Comparison of ENCODE assay signal across 23 cellular contexts in the genomic region with DNA sequence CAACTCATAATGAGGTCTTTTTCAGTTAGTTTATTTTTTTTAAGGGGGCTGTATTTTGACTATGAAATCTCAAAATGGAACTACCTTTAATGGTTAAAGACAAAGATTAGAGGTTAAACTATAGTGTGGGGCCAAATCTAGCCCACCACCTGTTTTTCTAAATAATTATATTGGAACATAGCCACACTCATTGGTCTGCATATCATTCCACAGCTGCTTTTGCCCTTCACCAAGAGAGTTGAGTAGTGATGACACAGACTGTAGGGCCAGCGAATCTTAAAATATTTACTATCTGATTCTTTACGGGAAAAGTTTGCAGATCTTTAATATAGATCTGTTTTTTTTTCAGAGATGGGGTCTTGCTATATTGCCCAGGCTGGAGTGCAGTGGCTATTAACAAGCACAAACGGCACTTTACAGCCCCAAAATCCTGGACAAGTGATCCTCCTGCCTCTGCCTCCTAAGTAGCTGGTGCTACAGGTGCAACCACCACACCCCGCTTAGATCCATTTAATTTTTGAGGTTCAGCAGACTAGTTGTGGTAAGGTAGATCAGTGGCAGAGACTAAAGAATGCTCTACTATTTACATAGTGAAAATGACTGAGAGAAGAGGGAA. TPM values are rescaled to one million over a fixed set of nuclear protein-coding genes. Genes with fewer than 3 reads are reported as not detected.
DNase-seq lines count a peak whose midpoint lies in the region; ATAC-seq, FAIRE-seq and TF ChIP-seq lines count a peak whose summit lies in the region.
"Had no signal": no experiment of that assay in that cellular context is flagged by ENCODE, and none has a peak within 500 bp of the region (broad histone marks: within the 10 kb centered on the region; RNA-seq: fewer than 3 reads in every experiment).

No MANE protein-coding gene starts in this region.

- peaks cover 4% of the 10 kb centered on the region for H3K36me3 Mint-ChIP-seq in activated CD4-positive, alpha-beta memory T cell treated with anti-CD3 and anti-CD28 coated beads for 36 hours
- H3K36me3 Mint-ChIP-seq in activated CD4-positive, alpha-beta memory T cell treated with anti-CD3 and anti-CD28 coated beads, Interleukin-2, amount 10 ng/mL, durations not matched to agents 7 days and 5 days (ENCODE audit: low read depth): peaks cover 35% of the 10 kb centered on the region
- H3K36me3 Mint-ChIP-seq in activated naive CD8-positive, alpha-beta T cell treated with anti-CD3 and anti-CD28 coated beads, Interleukin-2, amount 50 U/mL, for 24 hours (ENCODE audit: low read depth): peaks cover 15% of the 10 kb centered on the region
- no peaks in the 10 kb centered on the region for H3K36me3 Mint-ChIP-seq in natural killer cell

- no peak for DNase-seq in activated CD4-positive, alpha-beta memory T cell treated with anti-CD3 and anti-CD28 coated beads for 36 hours
- no peak for DNase-seq in activated CD4-positive, alpha-beta memory T cell treated with anti-CD3 and anti-CD28 coated beads, Interleukin-2, amount 10 ng/mL, durations not matched to agents 7 days and 5 days
- no peak for DNase-seq in GM12892 (ENCODE audit: insufficient read length)
- DNase-seq in activated naive CD8-positive, alpha-beta T cell treated with anti-CD3 and anti-CD28 coated beads, Interleukin-2, amount 50 U/mL, for 24 hours: no peak
- DNase-seq in natural killer cell: no peak
- DNase-seq in NCI-H2081 (lab: John Stamatoyannopoulos, UW): no peak
- DNase-seq: 8988T; activated CD4-positive, alpha-beta T cell treated with anti-CD3 and anti-CD28 coated beads for 1 hour; activated naive CD4-positive, alpha-beta T cell treated with Interleukin-2 at 50 U/mL for 16 hours; activated T-cell treated with anti-CD3 and anti-CD28 coated beads, Interleukin-2, amount 50 U/mL, for 1 hour; midbrain; NCI-H1417; NCI-H2029; NCI-H526; PC-3; stimulated activated naive CD4-positive, alpha-beta T cell treated with Interleukin-2 at 50 U/mL for 16 hours; uterus had no signal

- no peak for TF ChIP-seq CTCF in natural killer cell (IDR thresholded peaks at IDR 0.05)

- H3K4me1 Mint-ChIP-seq in activated CD4-positive, alpha-beta memory T cell treated with anti-CD3 and anti-CD28 coated beads for 36 hours (ENCODE audit: low read depth): peaks cover 75% of the 10 kb centered on the region
- peaks cover 42% of the 10 kb centered on the region for H3K4me1 Mint-ChIP-seq in activated CD4-positive, alpha-beta memory T cell treated with anti-CD3 and anti-CD28 coated beads, Interleukin-2, amount 10 ng/mL, durations not matched to agents 7 days and 5 days
- peaks cover 88% of the 10 kb centered on the region for H3K4me1 Mint-ChIP-seq in activated naive CD8-positive, alpha-beta T cell treated with anti-CD3 and anti-CD28 coated beads, Interleukin-2, amount 50 U/mL, for 24 hours
- peaks cover 76 to 80% of the 10 kb centered on the region in 2 donors for H3K4me1 Mint-ChIP-seq in natural killer cell

- H3K9me3 Mint-ChIP-seq in activated CD4-positive, alpha-beta memory T cell treated with anti-CD3 and anti-CD28 coated beads for 36 hours: peaks cover 2% of the 10 kb centered on the region
- H3K9me3 Mint-ChIP-seq in activated CD4-positive, alpha-beta memory T cell treated with anti-CD3 and anti-CD28 coated beads, Interleukin-2, amount 10 ng/mL, durations not matched to agents 7 days and 5 days: no peaks in the 10 kb centered on the region
- peaks cover 4% of the 10 kb centered on the region for H3K9me3 Mint-ChIP-seq in activated naive CD8-positive, alpha-beta T cell treated with anti-CD3 and anti-CD28 coated beads, Interleukin-2, amount 50 U/mL, for 24 hours
- H3K9me3 Mint-ChIP-seq in natural killer cell: no peaks in the 10 kb centered on the region
- H3K9me3 Mint-ChIP-seq: T-helper 1 cell treated with Interleukin-12 subunit alpha and Interleukin-12 subunit beta and Interleukin-4 antibody, amounts not matched to agents 30 μg/mL and 1 μg/mL, for 36 hours had no signal

- POLR2A ChIA-PET in activated CD4-positive, alpha-beta memory T cell treated with anti-CD3 and anti-CD28 coated beads for 36 hours (lab: Charles Lee): interaction anchor here (0.8 kb wide), 1 partner anchor 25 kb away, joined by 3 read pairs; no protein-coding TSS in a partner anchor
- POLR2A ChIA-PET in activated CD4-positive, alpha-beta memory T cell treated with anti-CD3 and anti-CD28 coated beads, Interleukin-2, amount 10 ng/mL, durations not matched to agents 7 days and 5 days (lab: Charles Lee): no interaction called here

- no peak for ATAC-seq in activated naive CD8-positive, alpha-beta T cell treated with anti-CD3 and anti-CD28 coated beads, Interleukin-2, amount 50 U/mL, for 24 hours
- ATAC-seq in natural killer cell: no peak
- ATAC-seq in HG03432 (IDR thresholded peaks at IDR 0.05; ENCODE audit: unreplicated experiment): no peak
- no peak for ATAC-seq in HG03442 (IDR thresholded peaks at IDR 0.05; ENCODE audit: unreplicated experiment)
- ATAC-seq: GM12878 had no signal

- peak; percentile 75 for FAIRE-seq in GM12892 (lab: Jason Lieb, UNC)
- FAIRE-seq: frontal cortex, GM12878, TTC549 had no signal

- CTCF ChIA-PET in activated CD4-positive, alpha-beta memory T cell treated with anti-CD3 and anti-CD28 coated beads for 36 hours (lab: Charles Lee): interaction anchor here (0.7 kb wide), 1 partner anchor 137 kb away, joined by 3 read pairs; no protein-coding TSS in a partner anchor
- CTCF ChIA-PET in activated CD4-positive, alpha-beta memory T cell treated with anti-CD3 and anti-CD28 coated beads, Interleukin-2, amount 10 ng/mL, durations not matched to agents 7 days and 5 days (lab: Charles Lee): interaction anchor here (1.1 kb wide), 1 partner anchor 66 kb away, joined by 3 read pairs; no protein-coding TSS in a partner anchor

- no peak overlapping the region for H3K4me3 Mint-ChIP-seq in activated CD4-positive, alpha-beta memory T cell treated with anti-CD3 and anti-CD28 coated beads for 36 hours
- no peak overlapping the region for H3K4me3 Mint-ChIP-seq in activated CD4-positive, alpha-beta memory T cell treated with anti-CD3 and anti-CD28 coated beads, Interleukin-2, amount 10 ng/mL, durations not matched to agents 7 days and 5 days
- H3K4me3 Mint-ChIP-seq in activated naive CD8-positive, alpha-beta T cell treated with anti-CD3 and anti-CD28 coated beads, Interleukin-2, amount 50 U/mL, for 24 hours: no peak overlapping the region
- no peak overlapping the region for H3K4me3 Mint-ChIP-seq in natural killer cell
- H3K4me3 Mint-ChIP-seq: T-helper 1 cell treated with Interleukin-12 subunit alpha and Interleukin-12 subunit beta and Interleukin-4 antibody, amounts not matched to agents 30 μg/mL and 1 μg/mL, for 36 hours had no signal

- H3K27me3 Mint-ChIP-seq in activated CD4-positive, alpha-beta memory T cell treated with anti-CD3 and anti-CD28 coated beads for 36 hours: no peaks in the 10 kb centered on the region
- no peaks in the 10 kb centered on the region for H3K27me3 Mint-ChIP-seq in activated CD4-positive, alpha-beta memory T cell treated with anti-CD3 and anti-CD28 coated beads, Interleukin-2, amount 10 ng/mL, durations not matched to agents 7 days and 5 days
- no peaks in the 10 kb centered on the region for H3K27me3 Mint-ChIP-seq in activated naive CD8-positive, alpha-beta T cell treated with anti-CD3 and anti-CD28 coated beads, Interleukin-2, amount 50 U/mL, for 24 hours
- no peaks in the 10 kb centered on the region for H3K27me3 Mint-ChIP-seq in natural killer cell (ENCODE audit: low read depth in 2 of 2)

- intact Hi-C loops in activated CD4-positive, alpha-beta memory T cell treated with anti-CD3 and anti-CD28 coated beads for 36 hours (cut with micrococcal nuclease): no loop called here
- intact Hi-C loops in natural killer cell (cut with micrococcal nuclease): no loop called here

- TF ChIP-seq POLR2A in GM12892 (IDR thresholded peaks at IDR 0.05; ENCODE audit: low read depth, low read length): no peak

- H3K27ac Mint-ChIP-seq in activated CD4-positive, alpha-beta memory T cell treated with anti-CD3 and anti-CD28 coated beads for 36 hours: peak overlapping the region; percentile 51
- H3K27ac Mint-ChIP-seq in activated CD4-positive, alpha-beta memory T cell treated with anti-CD3 and anti-CD28 coated beads, Interleukin-2, amount 10 ng/mL, durations not matched to agents 7 days and 5 days: no peak overlapping the region
- H3K27ac Mint-ChIP-seq in activated naive CD8-positive, alpha-beta T cell treated with anti-CD3 and anti-CD28 coated beads, Interleukin-2, amount 50 U/mL, for 24 hours: peak overlapping the region; percentile 50
- H3K27ac Mint-ChIP-seq in natural killer cell: peak overlapping the region; percentile 63 to 73
- H3K27ac Mint-ChIP-seq: T-helper 1 cell treated with Interleukin-12 subunit alpha and Interleukin-12 subunit beta and Interleukin-4 antibody, amounts not matched to agents 30 μg/mL and 1 μg/mL, for 36 hours had no signal

RNA-seq across cellular contexts. Expression of a gene that starts 25.8 kb away (rescaled TPM):
- 10 to 100 TPM; 27.1 to 27.3 TPM for total RNA-seq in activated CD4-positive, alpha-beta memory T cell treated with anti-CD3 and anti-CD28 coated beads for 36 hours
- total RNA-seq in activated CD4-positive, alpha-beta memory T cell treated with anti-CD3 and anti-CD28 coated beads, Interleukin-2, amount 10 ng/mL, durations not matched to agents 7 days and 5 days: 10 to 100 TPM; 41.6 to 43.0 TPM
- 19.4 TPM for polyA plus RNA-seq in GM12892 (2012; ENCODE audit: missing spikeins)
- 100 to 1,000 TPM; 155 to 178 (median 161) TPM for total RNA-seq in natural killer cell
